Comparison of ENCODE assay signal across 1 cellular context in the genomic region with DNA sequence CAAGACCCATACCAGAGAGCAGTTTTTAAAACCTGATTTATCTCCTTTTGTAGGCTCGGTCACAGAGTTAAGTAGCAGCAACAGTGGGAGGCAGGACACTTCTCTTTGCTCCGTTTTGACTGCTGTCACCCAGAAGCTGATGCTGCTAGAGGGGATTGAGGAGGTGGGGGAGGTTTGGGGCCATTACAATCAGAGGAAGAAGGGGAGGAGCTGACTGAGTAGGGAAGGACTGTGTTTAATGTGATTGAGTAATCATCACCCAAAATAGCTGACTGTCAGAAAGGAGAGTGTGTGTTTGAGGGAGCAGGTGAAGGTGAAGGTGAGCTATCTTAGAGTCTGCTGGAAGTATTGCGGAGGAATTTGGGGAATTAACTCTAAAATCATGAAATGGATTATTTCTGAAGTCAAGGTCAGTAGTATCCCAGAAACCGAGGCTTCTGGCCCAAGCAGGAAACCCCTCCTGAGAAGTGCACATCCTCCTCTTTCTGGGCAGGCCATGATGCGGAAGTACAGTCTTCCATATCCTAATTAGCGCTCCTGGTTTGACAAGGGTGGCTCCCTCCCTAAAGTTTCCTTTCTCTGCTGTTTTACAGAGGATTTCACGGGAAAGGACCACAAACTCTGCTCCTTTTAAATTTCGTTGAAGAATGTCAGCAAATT.
TF ChIP-seq lines count a peak whose summit lies in the region.

No MANE protein-coding gene starts in this region.

TF ChIP-seq in WTC11, 78 proteins besides CTCF, POLR2A, EP300 and RAD21 (continued from another document):
- TF ChIP-seq, protein P1, sequence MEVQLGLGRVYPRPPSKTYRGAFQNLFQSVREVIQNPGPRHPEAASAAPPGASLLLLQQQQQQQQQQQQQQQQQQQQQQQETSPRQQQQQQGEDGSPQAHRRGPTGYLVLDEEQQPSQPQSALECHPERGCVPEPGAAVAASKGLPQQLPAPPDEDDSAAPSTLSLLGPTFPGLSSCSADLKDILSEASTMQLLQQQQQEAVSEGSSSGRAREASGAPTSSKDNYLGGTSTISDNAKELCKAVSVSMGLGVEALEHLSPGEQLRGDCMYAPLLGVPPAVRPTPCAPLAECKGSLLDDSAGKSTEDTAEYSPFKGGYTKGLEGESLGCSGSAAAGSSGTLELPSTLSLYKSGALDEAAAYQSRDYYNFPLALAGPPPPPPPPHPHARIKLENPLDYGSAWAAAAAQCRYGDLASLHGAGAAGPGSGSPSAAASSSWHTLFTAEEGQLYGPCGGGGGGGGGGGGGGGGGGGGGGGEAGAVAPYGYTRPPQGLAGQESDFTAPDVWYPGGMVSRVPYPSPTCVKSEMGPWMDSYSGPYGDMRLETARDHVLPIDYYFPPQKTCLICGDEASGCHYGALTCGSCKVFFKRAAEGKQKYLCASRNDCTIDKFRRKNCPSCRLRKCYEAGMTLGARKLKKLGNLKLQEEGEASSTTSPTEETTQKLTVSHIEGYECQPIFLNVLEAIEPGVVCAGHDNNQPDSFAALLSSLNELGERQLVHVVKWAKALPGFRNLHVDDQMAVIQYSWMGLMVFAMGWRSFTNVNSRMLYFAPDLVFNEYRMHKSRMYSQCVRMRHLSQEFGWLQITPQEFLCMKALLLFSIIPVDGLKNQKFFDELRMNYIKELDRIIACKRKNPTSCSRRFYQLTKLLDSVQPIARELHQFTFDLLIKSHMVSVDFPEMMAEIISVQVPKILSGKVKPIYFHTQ (CRISPR knock-in tag; IDR thresholded peaks at IDR 0.05), result no peak
- no peak for TF ChIP-seq IRF1 (CRISPR knock-in tag; IDR thresholded peaks at IDR 0.05)
- no peak for TF ChIP-seq SMAD3 (CRISPR knock-in tag; IDR thresholded peaks at IDR 0.05; ENCODE audit: borderline replicate concordance)
- no peak for TF ChIP-seq TEAD4 (CRISPR knock-in tag; IDR thresholded peaks at IDR 0.05)
- TF ChIP-seq MXD4 (CRISPR knock-in tag; IDR thresholded peaks at IDR 0.05; ENCODE audit: borderline replicate concordance), result no peak
- TF ChIP-seq E2F1 (CRISPR knock-in tag; IDR thresholded peaks at IDR 0.05), result no peak
- TF ChIP-seq GRHL2 (CRISPR knock-in tag; IDR thresholded peaks at IDR 0.05; ENCODE audit: insufficient replicate concordance, severe bottlenecking), result no peak
- no peak for TF ChIP-seq NR2C2 (CRISPR knock-in tag; IDR thresholded peaks at IDR 0.05)
- TF ChIP-seq ZNF317 (CRISPR knock-in tag; IDR thresholded peaks at IDR 0.05; ENCODE audit: borderline replicate concordance, low read depth), result no peak
- no peak for TF ChIP-seq ZNF396 (CRISPR knock-in tag; IDR thresholded peaks at IDR 0.05; ENCODE audit: borderline replicate concordance)
- no peak for TF ChIP-seq RORB (CRISPR knock-in tag; IDR thresholded peaks at IDR 0.05)
- no peak for TF ChIP-seq RELA (CRISPR knock-in tag; IDR thresholded peaks at IDR 0.05; ENCODE audit: borderline replicate concordance)
